ENCODE assay signal across 1 cellular context in genomic region chr1:19651141-19651737, GRCh38.
TF ChIP-seq lines count a peak whose summit lies in the region.

No MANE protein-coding gene starts in this region.

TF ChIP-seq in SK-N-SH, 30 proteins besides CTCF, POLR2A, EP300 and RAD21:
- no peak for TF ChIP-seq USF2 (IDR thresholded peaks at IDR 0.05; ENCODE audit: borderline replicate concordance, low read depth, low read length)
- TF ChIP-seq USF1 (IDR thresholded peaks at IDR 0.05; ENCODE audit: borderline replicate concordance, low read depth), result no peak
- TF ChIP-seq SMC3 (IDR thresholded peaks at IDR 0.05; ENCODE audit: low read depth, low read length), result peak; percentile 83
- no peak for TF ChIP-seq PBX3 (IDR thresholded peaks at IDR 0.05)
- TF ChIP-seq REST (IDR thresholded peaks at IDR 0.05; ENCODE audit: low read depth, low read length), result no peak
- TF ChIP-seq TEAD4 (IDR thresholded peaks at IDR 0.05; ENCODE audit: borderline replicate concordance, insufficient read depth), result no peak
- TF ChIP-seq FOXM1 (IDR thresholded peaks at IDR 0.05; ENCODE audit: low read depth), result no peak
- no peak for TF ChIP-seq POLR2AphosphoS5 (IDR thresholded peaks at IDR 0.05; ENCODE audit: low read depth, low read length)
- TF ChIP-seq NRF1 (IDR thresholded peaks at IDR 0.05; ENCODE audit: low read depth, low read length), result no peak
- no peak for TF ChIP-seq ZBTB33 (IDR thresholded peaks at IDR 0.05; ENCODE audit: borderline replicate concordance, low read depth)
- no peak for TF ChIP-seq TAF1 (IDR thresholded peaks at IDR 0.05; ENCODE audit: borderline replicate concordance, low read depth, low read length)
- TF ChIP-seq MXI1 (IDR thresholded peaks at IDR 0.05; ENCODE audit: low read depth, low read length), result 0 out of 2 replicates have a peak, but pooled peaks have one; percentile 15
- TF ChIP-seq EZH2phosphoT487 (IDR thresholded peaks at IDR 0.05; ENCODE audit: borderline replicate concordance, low read depth), result no peak
- TF ChIP-seq MEF2A (IDR thresholded peaks at IDR 0.05; ENCODE audit: borderline replicate concordance, low read depth), result no peak
